20 cellular contexts compared by ENCODE assay signal in the genomic region with DNA sequence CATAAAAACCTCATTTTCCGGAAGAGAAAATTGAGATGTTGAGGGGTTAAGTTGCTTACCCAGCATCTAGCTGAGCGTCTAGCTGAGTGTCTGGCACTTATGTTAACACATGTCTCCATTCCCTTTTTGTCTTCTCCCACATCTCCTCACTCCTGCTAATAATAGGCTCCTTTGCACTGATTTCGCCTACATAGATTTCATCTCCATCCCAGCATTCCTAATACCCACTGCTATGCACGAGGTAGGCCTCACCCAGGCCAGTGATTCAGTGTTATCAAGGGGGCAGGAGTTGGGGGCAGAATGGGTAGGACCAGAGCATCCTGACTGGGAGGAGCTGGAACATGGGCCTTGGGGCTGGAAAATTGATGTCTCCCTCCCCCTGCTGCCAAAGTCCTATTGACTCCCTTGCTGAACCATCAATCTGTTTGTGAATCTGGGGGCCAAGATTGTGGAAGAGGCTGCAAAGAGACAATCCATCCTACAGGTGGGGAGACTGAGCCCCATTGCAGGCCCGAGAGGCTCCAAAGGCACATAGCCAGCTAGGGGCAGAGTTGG. TPM values are rescaled to one million over a fixed set of nuclear protein-coding genes. Genes with fewer than 3 reads are reported as not detected.
"Had no signal": no experiment of that assay in that cellular context is flagged by ENCODE, and none has a peak within 500 bp of the region (broad histone marks: within the 10 kb centered on the region; RNA-seq: fewer than 3 reads in every experiment).

No MANE protein-coding gene starts in this region.

- H3K4me1 ChIP-seq: breast epithelium, tibial artery, uterus had no signal

- H3K27ac ChIP-seq: breast epithelium, tibial artery, uterus, WERI-Rb-1 had no signal

- H3K4me3 ChIP-seq: breast epithelium, tibial artery, uterus had no signal

- H3K27me3 Mint-ChIP-seq: activated naive CD8-positive, alpha-beta T cell treated with anti-CD3 and anti-CD28 coated beads for 36 hours had no signal

- H3K27me3 ChIP-seq: uterus had no signal

- H3K36me3 Mint-ChIP-seq: naive B cell, T-cell had no signal

- H3K36me3 ChIP-seq: breast epithelium, tibial artery, uterus, WERI-Rb-1 had no signal

- H3K4me1 Mint-ChIP-seq: neural crest cell had no signal

- H3K4me3 Mint-ChIP-seq: activated naive CD8-positive, alpha-beta T cell treated with anti-CD3 and anti-CD28 coated beads for 36 hours; naive B cell; neural crest cell; stimulated activated naive CD8-positive, alpha-beta T cell treated with anti-CD3 and anti-CD28 coated beads, Interleukin-15, amount 100 ng/mL, for 72 hours; T-cell had no signal

- DNase-seq: activated CD4-positive, alpha-beta T cell treated with anti-CD3 and anti-CD28 coated beads for 1 hour; activated naive CD4-positive, alpha-beta T cell treated with Interleukin-2 at 50 U/mL for 16 hours; activated naive CD8-positive, alpha-beta T cell treated with anti-CD3 and anti-CD28 coated beads for 36 hours; activated T-cell treated with anti-CD3 and anti-CD28 coated beads, Interleukin-2, amount 50 U/mL, for 48 hours; cerebellar nuclear complex; left colon; naive B cell; occipital lobe; posterior cingulate gyrus; stimulated activated CD4-positive, alpha-beta T cell treated with anti-CD3 and anti-CD28 coated beads, Interleukin-4, amount 100 ng/mL, for 4 hours; stimulated activated naive CD8-positive, alpha-beta T cell treated with anti-CD3 and anti-CD28 coated beads, Interleukin-15, amount 100 ng/mL, for 72 hours; T-cell; uterus; WERI-Rb-1 had no signal

- H3K27ac Mint-ChIP-seq: activated naive CD8-positive, alpha-beta T cell treated with anti-CD3 and anti-CD28 coated beads for 36 hours; stimulated activated naive CD8-positive, alpha-beta T cell treated with anti-CD3 and anti-CD28 coated beads, Interleukin-15, amount 100 ng/mL, for 72 hours had no signal

- H3K9me3 ChIP-seq: breast epithelium, tibial artery, uterus had no signal

- H3K9me3 Mint-ChIP-seq: neural crest cell, T-cell had no signal

- ATAC-seq: esophagus mucosa; left colon; SK-N-SH treated with all-trans-retinoic acid at 6 μM for 48 hours; stimulated activated naive CD8-positive, alpha-beta T cell treated with anti-CD3 and anti-CD28 coated beads, Interleukin-15, amount 100 ng/mL, for 72 hours; T-cell had no signal

RNA-seq across cellular contexts. Expression of a gene that starts 8.0 kb away (rescaled TPM):
- total RNA-seq: breast epithelium, left colon, mesenteric fat pad had no signal
